In the genomic region with DNA sequence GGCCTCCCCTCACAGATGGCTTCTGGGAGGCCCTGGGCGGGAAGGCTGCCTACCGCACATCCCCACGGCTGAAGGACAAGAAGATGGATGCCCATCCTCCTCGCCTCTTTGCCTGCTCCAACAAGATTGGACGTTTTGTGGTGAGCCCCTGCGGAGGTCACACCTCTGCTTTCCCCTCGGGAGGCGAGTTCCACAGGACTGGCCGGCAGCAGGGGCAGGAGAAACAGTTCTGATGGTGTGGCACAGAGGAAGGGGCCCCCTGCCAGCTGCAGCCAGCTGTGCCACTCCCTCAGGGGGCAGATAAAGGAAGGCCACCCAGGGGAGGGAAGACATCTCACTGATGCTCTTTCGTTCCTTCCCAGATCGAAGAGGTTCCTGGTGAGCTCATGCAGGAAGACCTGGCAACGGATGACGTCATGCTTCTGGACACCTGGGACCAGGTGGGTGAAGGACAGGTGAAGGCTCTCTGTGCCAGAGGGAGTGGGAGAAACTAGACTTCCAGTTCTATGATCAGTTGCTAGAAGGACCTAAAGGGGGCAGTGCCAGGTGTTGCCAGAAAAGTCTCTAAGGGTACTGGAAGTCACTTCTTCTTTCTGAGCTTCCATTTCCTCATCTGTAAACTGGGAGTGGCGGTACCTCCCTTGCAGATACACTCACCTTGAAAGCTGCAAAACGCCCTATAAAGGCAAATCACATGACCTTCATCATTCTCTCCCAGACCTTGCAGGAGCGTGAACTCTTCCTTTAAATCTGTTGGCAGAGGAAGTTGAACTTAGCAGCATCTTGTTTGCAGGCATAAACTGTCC, we compare ENCODE assay signal across 2 cellular contexts.
TF ChIP-seq lines count a peak whose summit lies in the region.

No MANE protein-coding gene starts in this region.

TF ChIP-seq in HepG2, 621 proteins besides CTCF, POLR2A, EP300 and RAD21:
- TF ChIP-seq, protein P1, sequence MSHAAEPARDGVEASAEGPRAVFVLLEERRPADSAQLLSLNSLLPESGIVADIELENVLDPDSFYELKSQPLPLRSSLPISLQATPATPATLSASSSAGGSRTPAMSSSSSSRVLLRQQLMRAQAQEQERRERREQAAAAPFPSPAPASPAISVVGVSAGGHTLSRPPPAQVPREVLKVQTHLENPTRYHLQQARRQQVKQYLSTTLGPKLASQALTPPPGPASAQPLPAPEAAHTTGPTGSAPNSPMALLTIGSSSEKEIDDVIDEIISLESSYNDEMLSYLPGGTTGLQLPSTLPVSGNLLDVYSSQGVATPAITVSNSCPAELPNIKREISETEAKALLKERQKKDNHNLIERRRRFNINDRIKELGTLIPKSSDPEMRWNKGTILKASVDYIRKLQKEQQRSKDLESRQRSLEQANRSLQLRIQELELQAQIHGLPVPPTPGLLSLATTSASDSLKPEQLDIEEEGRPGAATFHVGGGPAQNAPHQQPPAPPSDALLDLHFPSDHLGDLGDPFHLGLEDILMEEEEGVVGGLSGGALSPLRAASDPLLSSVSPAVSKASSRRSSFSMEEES (CRISPR knock-in tag; IDR thresholded peaks at IDR 0.05) = no peak
- TF ChIP-seq ATF7 (IDR thresholded peaks at IDR 0.05) (peak; percentile 70), ATF7 (CRISPR knock-in tag; IDR thresholded peaks at IDR 0.05) (no peak), AGO2 (optimal IDR thresholded peaks at IDR 0.05; ENCODE audit: low read depth, low read length) (peak; percentile 48)
TF ChIP-seq in HepG2: peak in this region for 2.

TF ChIP-seq in GM23338, 12 proteins besides CTCF, POLR2A, EP300 and RAD21:
- TF ChIP-seq, protein P2, sequence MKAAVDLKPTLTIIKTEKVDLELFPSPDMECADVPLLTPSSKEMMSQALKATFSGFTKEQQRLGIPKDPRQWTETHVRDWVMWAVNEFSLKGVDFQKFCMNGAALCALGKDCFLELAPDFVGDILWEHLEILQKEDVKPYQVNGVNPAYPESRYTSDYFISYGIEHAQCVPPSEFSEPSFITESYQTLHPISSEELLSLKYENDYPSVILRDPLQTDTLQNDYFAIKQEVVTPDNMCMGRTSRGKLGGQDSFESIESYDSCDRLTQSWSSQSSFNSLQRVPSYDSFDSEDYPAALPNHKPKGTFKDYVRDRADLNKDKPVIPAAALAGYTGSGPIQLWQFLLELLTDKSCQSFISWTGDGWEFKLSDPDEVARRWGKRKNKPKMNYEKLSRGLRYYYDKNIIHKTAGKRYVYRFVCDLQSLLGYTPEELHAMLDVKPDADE (IDR thresholded peaks at IDR 0.05) = no peak
- TF ChIP-seq, protein P3, sequence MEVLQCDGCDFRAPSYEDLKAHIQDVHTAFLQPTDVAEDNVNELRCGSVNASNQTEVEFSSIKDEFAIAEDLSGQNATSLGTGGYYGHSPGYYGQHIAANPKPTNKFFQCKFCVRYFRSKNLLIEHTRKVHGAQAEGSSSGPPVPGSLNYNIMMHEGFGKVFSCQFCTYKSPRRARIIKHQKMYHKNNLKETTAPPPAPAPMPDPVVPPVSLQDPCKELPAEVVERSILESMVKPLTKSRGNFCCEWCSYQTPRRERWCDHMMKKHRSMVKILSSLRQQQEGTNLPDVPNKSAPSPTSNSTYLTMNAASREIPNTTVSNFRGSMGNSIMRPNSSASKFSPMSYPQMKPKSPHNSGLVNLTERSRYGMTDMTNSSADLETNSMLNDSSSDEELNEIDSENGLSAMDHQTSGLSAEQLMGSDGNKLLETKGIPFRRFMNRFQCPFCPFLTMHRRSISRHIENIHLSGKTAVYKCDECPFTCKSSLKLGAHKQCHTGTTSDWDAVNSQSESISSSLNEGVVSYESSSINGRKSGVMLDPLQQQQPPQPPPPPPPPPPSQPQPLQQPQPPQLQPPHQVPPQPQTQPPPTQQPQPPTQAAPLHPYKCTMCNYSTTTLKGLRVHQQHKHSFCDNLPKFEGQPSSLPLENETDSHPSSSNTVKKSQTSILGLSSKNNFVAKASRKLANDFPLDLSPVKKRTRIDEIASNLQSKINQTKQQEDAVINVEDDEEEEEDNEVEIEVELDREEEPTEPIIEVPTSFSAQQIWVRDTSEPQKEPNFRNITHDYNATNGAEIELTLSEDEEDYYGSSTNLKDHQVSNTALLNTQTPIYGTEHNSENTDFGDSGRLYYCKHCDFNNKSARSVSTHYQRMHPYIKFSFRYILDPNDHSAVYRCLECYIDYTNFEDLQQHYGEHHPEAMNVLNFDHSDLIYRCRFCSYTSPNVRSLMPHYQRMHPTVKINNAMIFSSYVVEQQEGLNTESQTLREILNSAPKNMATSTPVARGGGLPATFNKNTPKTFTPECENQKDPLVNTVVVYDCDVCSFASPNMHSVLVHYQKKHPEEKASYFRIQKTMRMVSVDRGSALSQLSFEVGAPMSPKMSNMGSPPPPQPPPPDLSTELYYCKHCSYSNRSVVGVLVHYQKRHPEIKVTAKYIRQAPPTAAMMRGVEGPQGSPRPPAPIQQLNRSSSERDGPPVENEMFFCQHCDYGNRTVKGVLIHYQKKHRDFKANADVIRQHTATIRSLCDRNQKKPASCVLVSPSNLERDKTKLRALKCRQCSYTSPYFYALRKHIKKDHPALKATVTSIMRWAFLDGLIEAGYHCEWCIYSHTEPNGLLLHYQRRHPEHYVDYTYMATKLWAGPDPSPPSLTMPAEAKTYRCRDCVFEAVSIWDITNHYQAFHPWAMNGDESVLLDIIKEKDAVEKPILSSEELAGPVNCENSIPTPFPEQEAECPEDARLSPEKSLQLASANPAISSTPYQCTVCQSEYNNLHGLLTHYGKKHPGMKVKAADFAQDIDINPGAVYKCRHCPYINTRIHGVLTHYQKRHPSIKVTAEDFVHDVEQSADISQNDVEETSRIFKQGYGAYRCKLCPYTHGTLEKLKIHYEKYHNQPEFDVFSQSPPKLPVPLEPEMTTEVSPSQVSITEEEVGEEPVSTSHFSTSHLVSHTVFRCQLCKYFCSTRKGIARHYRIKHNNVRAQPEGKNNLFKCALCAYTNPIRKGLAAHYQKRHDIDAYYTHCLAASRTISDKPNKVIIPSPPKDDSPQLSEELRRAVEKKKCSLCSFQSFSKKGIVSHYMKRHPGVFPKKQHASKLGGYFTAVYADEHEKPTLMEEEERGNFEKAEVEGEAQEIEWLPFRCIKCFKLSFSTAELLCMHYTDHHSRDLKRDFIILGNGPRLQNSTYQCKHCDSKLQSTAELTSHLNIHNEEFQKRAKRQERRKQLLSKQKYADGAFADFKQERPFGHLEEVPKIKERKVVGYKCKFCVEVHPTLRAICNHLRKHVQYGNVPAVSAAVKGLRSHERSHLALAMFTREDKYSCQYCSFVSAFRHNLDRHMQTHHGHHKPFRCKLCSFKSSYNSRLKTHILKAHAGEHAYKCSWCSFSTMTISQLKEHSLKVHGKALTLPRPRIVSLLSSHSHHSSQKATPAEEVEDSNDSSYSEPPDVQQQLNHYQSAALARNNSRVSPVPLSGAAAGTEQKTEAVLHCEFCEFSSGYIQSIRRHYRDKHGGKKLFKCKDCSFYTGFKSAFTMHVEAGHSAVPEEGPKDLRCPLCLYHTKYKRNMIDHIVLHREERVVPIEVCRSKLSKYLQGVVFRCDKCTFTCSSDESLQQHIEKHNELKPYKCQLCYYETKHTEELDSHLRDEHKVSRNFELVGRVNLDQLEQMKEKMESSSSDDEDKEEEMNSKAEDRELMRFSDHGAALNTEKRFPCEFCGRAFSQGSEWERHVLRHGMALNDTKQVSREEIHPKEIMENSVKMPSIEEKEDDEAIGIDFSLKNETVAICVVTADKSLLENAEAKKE (CRISPR knock-in tag; IDR thresholded peaks at IDR 0.05) = no peak
- no peak for TF ChIP-seq NANOG (IDR thresholded peaks at IDR 0.05; ENCODE audit: borderline replicate concordance)
- TF ChIP-seq ZNF114 (CRISPR knock-in tag; IDR thresholded peaks at IDR 0.05) = no peak
- TF ChIP-seq STAT1 (IDR thresholded peaks at IDR 0.05; ENCODE audit: unreplicated experiment) = no peak
- TF ChIP-seq ZNF331 (CRISPR knock-in tag; IDR thresholded peaks at IDR 0.05; ENCODE audit: low read depth) = no peak
- no peak for TF ChIP-seq EZH2 (IDR thresholded peaks at IDR 0.05; ENCODE audit: low read depth, unreplicated experiment)
TF ChIP-seq in GM23338: peak in this region for 0.
